In the genomic region with DNA sequence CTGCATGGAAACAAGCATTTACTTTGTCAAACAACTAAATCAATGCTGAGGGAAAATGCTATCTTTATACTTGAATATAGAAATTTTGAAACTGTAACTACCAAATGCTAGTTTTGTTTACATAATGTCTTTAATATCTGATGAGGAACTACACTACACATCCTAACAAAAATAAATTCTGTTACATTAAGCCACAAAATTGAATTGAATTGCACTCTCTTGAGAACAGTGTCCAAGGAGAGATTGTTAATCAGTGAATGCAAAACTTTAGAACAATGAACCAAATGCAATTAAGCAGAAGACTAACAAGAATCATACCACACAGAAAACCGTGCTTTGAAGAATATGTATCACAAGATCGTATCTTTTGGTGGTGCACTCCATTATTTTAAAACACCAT, we compare ENCODE assay signal across 30 cellular contexts.
"Had no signal": no experiment of that assay in that cellular context is flagged by ENCODE, and none has a peak within 500 bp of the region (broad histone marks: within the 10 kb centered on the region; RNA-seq: fewer than 3 reads in every experiment).

No MANE protein-coding gene starts in this region.

- H3K4me3 ChIP-seq: adrenal gland, body of pancreas, breast epithelium had no signal

- H3K4me1 ChIP-seq: adrenal gland, body of pancreas, breast epithelium had no signal

- DNase-seq: activated B cell treated with CpG ODN at 0.5 μM for 24 hours; activated CD4-positive, alpha-beta memory T cell treated with anti-CD3 and anti-CD28 coated beads for 36 hours; activated CD4-positive, alpha-beta T cell treated with anti-CD3 and anti-CD28 coated beads for 4 hours; activated CD4-positive, alpha-beta T cell treated with anti-CD3 and anti-CD28 coated beads, Interleukin-2, amount 10 ng/mL, durations not matched to agents 24 days and 14 days; activated CD4-positive, alpha-beta T cell treated with anti-CD3 and anti-CD28 coated beads, Interleukin-2, amount 50 U/mL, for 1 hour; activated CD4-positive, alpha-beta T cell treated with anti-CD3 and anti-CD28 coated beads, Interleukin-2, amount 50 U/mL, for 4 hours; activated CD4-positive, CD25-positive, alpha-beta regulatory T cell treated with anti-CD3 and anti-CD28 coated beads, Interleukin-2, amount 50 U/mL, for 72 hours; activated CD8-positive, alpha-beta memory T cell treated with anti-CD3 and anti-CD28 coated beads, Interleukin-2, amount 50 U/mL, for 4 hours; activated CD8-positive, alpha-beta T cell treated with anti-CD3 and anti-CD28 coated beads for 36 hours; activated effector memory CD4-positive, alpha-beta T cell treated with anti-CD3 and anti-CD28 coated beads, Interleukin-2, amount 50 U/mL, for 16 hours; activated gamma-delta T cell treated with Interleukin-2 at 50 U/mL for 16 hours; activated naive CD4-positive, alpha-beta T cell; activated naive CD4-positive, alpha-beta T cell treated with anti-CD3 and anti-CD28 coated beads for 36 hours; activated naive CD4-positive, alpha-beta T cell treated with anti-CD3 and anti-CD28 coated beads, Interleukin-2, amount 50 U/mL, for 16 hours; activated naive CD8-positive, alpha-beta T cell treated with anti-CD3 and anti-CD28 coated beads for 36 hours; activated T-cell treated with anti-CD3 and anti-CD28 coated beads for 4 hours; activated T-cell treated with anti-CD3 and anti-CD28 coated beads, Interleukin-2, amount 50 U/mL, for 1 hour; activated T-cell treated with anti-CD3 and anti-CD28 coated beads, Interleukin-2, amount 50 U/mL, for 4 hours; activated T-cell treated with anti-CD3 and anti-CD28 coated beads, Interleukin-2, amount 50 U/mL, for 72 hours; adrenal gland; amniotic stem cell; aorta; body of pancreas; brain microvascular endothelial cell; T-helper 2 cell; T-helper 9 cell had no signal

- H3K36me3 ChIP-seq: adrenal gland, brain microvascular endothelial cell, breast epithelium had no signal

- H3K27ac ChIP-seq: adrenal gland, body of pancreas, brain microvascular endothelial cell, breast epithelium, VCaP had no signal

- ATAC-seq: activated CD8-positive, alpha-beta T cell treated with anti-CD3 and anti-CD28 coated beads for 36 hours; activated naive CD4-positive, alpha-beta T cell treated with anti-CD3 and anti-CD28 coated beads, Interleukin-2, amount 50 U/mL, for 72 hours; activated T-cell treated with anti-CD3 and anti-CD28 coated beads, Interleukin-2, amount 50 U/mL, for 4 hours; activated T-cell treated with anti-CD3 and anti-CD28 coated beads, Interleukin-2, amount 50 U/mL, for 72 hours; activated T-helper 17 cell treated with anti-CD3 and anti-CD28 coated beads, Interleukin-2, amount 50 U/mL, for 72 hours; body of pancreas had no signal

- H3K9me3 ChIP-seq: adrenal gland, body of pancreas, breast epithelium had no signal

- H3K27me3 ChIP-seq: adrenal gland, body of pancreas, brain microvascular endothelial cell, breast epithelium had no signal
